In genomic region chr2:156192468-156192867, GRCh38 we compare ENCODE assay signal across 12 cellular contexts.
DNase-seq lines count a peak whose midpoint lies in the region; ATAC-seq and TF ChIP-seq lines count a peak whose summit lies in the region.
"Had no signal": no experiment of that assay in that cellular context is flagged by ENCODE, and none has a peak within 500 bp of the region (broad histone marks: within the 10 kb centered on the region; RNA-seq: fewer than 3 reads in every experiment).

No MANE protein-coding gene starts in this region.

- H3K4me3 ChIP-seq in kidney epithelial cell (ENCODE audit: low read depth, low read length) (no peak overlapping the region), prostate gland (no peak overlapping the region)
- H3K4me3 ChIP-seq: adrenal gland had no signal

- DNase-seq in RKO (ENCODE audit: low spot score) (peak; percentile 24), kidney epithelial cell (ENCODE audit: low read depth) (no peak), prostate gland (ENCODE audit: low spot score) (no peak), ureter (ENCODE audit: low spot score) (no peak)
- DNase-seq in stimulated activated CD4-positive, alpha-beta T cell treated with anti-CD3 and anti-CD28 coated beads, Interleukin-2, amount 100 ng/mL, for 48 hours: no peak
- DNase-seq: activated B cell treated with CpG ODN at 0.5 μM for 24 hours; naive B cell; stimulated activated CD4-positive, alpha-beta T cell treated with anti-CD3 and anti-CD28 coated beads, Interleukin-1b, Interleukin-23, amount 100 ng/mL, for 48 hours had no signal

- H3K9me3 ChIP-seq in prostate gland: no peaks in the 10 kb centered on the region
- H3K9me3 ChIP-seq: adrenal gland had no signal

- no peaks in the 10 kb centered on the region for H3K4me1 ChIP-seq in prostate gland (replicated peaks)
- H3K4me1 ChIP-seq: adrenal gland had no signal

- no peak for TF ChIP-seq POLR2A in prostate gland (IDR thresholded peaks at IDR 0.05)

- intact Hi-C loops in prostate gland (cut with DNase I): loop anchor here (10.0 kb wide), 1 partner anchor 402 kb away; no protein-coding TSS in a partner anchor

- H3K36me3 ChIP-seq in kidney epithelial cell (ENCODE audit: control insufficient read depth, insufficient read depth, low read length): no peaks in the 10 kb centered on the region
- H3K36me3 ChIP-seq in prostate gland: no peaks in the 10 kb centered on the region
- H3K36me3 ChIP-seq: adrenal gland had no signal

- ATAC-seq in GM21619 (IDR thresholded peaks at IDR 0.05; ENCODE audit: unreplicated experiment): peak; percentile 65
- no peak for ATAC-seq in GM21786 (IDR thresholded peaks at IDR 0.05; ENCODE audit: unreplicated experiment)

- peak; percentile 29 for TF ChIP-seq CTCF in GM12873 (IDR thresholded peaks at IDR 0.05; ENCODE audit: insufficient read depth, low read depth, low read length, missing control alignments)
- TF ChIP-seq CTCF in kidney epithelial cell (IDR thresholded peaks at IDR 0.05; ENCODE audit: insufficient read depth, low read length, poor library complexity, severe bottlenecking): peak; percentile 12
- peak in 1 of 4 experiments; percentile 20 for TF ChIP-seq CTCF in prostate gland (IDR thresholded peaks at IDR 0.05)

- H3K27me3 ChIP-seq in kidney epithelial cell (ENCODE audit: control insufficient read depth, insufficient read depth, low read length) (no peaks in the 10 kb centered on the region), prostate gland (replicated peaks; ENCODE audit: insufficient read depth) (no peaks in the 10 kb centered on the region)
- H3K27me3 ChIP-seq: adrenal gland had no signal

- no peak overlapping the region for H3K27ac ChIP-seq in prostate gland
- H3K27ac ChIP-seq: adrenal gland had no signal
